Comparison of ENCODE assay signal across 18 cellular contexts in genomic region chr12:30837595-30837994, GRCh38.
DNase-seq lines count a peak whose midpoint lies in the region; ATAC-seq, FAIRE-seq and TF ChIP-seq lines count a peak whose summit lies in the region.
"Had no signal": no experiment of that assay in that cellular context is flagged by ENCODE, and none has a peak within 500 bp of the region (broad histone marks: within the 10 kb centered on the region; RNA-seq: fewer than 3 reads in every experiment).

No MANE protein-coding gene starts in this region.

- H3K9me3 Mint-ChIP-seq in CD4-positive, alpha-beta memory T cell, result no peaks in the 10 kb centered on the region

- 24% methylated on average over 7 of the region's 7 CpGs for WGBS in HepG2 (ENCODE audit: low lambda C conversion rate)
- WGBS in right lobe of liver (ENCODE audit: insufficient coverage, low coverage, low lambda C conversion rate, missing lambda C conversion rate), result 20% methylated on average over 3 of the region's 7 CpGs

- BruUV-seq in HepG2 (replicated peaks; lab: Mats Ljungman, UMichigan) (no TSS peak), Panc1 (replicated peaks; lab: Mats Ljungman, UMichigan) (no TSS peak)

- H3K4me1 ChIP-seq in HepG2 (ENCODE audit: insufficient read depth, low read length) (no peaks in the 10 kb centered on the region; the same call in 1 of the 2 replicates), right lobe of liver (no peaks in the 10 kb centered on the region), Panc1 (ENCODE audit: control insufficient read depth, insufficient read depth, low read length) (no peaks in the 10 kb centered on the region)
- H3K4me1 ChIP-seq in CD4-positive, alpha-beta memory T cell (ENCODE audit: insufficient read depth, low read length), result no peaks in the 10 kb centered on the region
- H3K4me1 ChIP-seq: Caco-2, SJCRH30 had no signal

- no peak for FAIRE-seq in HepG2 (lab: Jason Lieb, UNC)
- FAIRE-seq: A204.1 had no signal

- no peak for TF ChIP-seq CTCF in HepG2 (CRISPR knock-in tag; IDR thresholded peaks at IDR 0.05)
- no peak for TF ChIP-seq CTCF in right lobe of liver (IDR thresholded peaks at IDR 0.05)
- TF ChIP-seq CTCF in Panc1 (IDR thresholded peaks at IDR 0.05), result peak; percentile 50
- TF ChIP-seq CTCF in epithelial cell of proximal tubule (conservative IDR thresholded peaks at IDR 0.05; ENCODE audit: low read depth, low read length), result peak; percentile 8

- H3K27me3 Mint-ChIP-seq in CD4-positive, alpha-beta memory T cell, result peaks cover 18 to 25% of the 10 kb centered on the region in 2 donors

- no peak overlapping the region for H3K9ac ChIP-seq in HepG2 (ENCODE audit: insufficient read depth, low read depth, low read length)

- no peaks in the 10 kb centered on the region for H3K4me1 Mint-ChIP-seq in CD4-positive, alpha-beta memory T cell
- H3K4me1 Mint-ChIP-seq: CD14-positive monocyte, IgD-negative memory B cell had no signal

- TF ChIP-seq POLR2A in HepG2 (IDR thresholded peaks at IDR 0.05; ENCODE audit: insufficient read depth in 1 of 2, low read depth in 2 of 2, low read length in 2 of 2), result no peak
- TF ChIP-seq POLR2A in right lobe of liver (IDR thresholded peaks at IDR 0.05), result no peak

- H3K4me3 Mint-ChIP-seq in CD4-positive, alpha-beta memory T cell, result no peak overlapping the region
- H3K4me3 Mint-ChIP-seq: CD14-positive monocyte, IgD-negative memory B cell had no signal

- no peak overlapping the region for H3K27ac ChIP-seq in HepG2 (ENCODE audit: extremely low read length, insufficient read depth, low read length)
- H3K27ac ChIP-seq in right lobe of liver, result no peak overlapping the region
- no peak overlapping the region for H3K27ac ChIP-seq in Panc1 (ENCODE audit: low read length)
- no peak overlapping the region for H3K27ac ChIP-seq in CD4-positive, alpha-beta memory T cell (ENCODE audit: low read depth, low read length)
- H3K27ac ChIP-seq: SJCRH30 had no signal

- POLR2A ChIA-PET in HepG2 (lab: Yijun Ruan, JAX), result no interaction called here
- POLR2A ChIA-PET in Panc1 (lab: Charles Lee), result no interaction called here
- POLR2A ChIA-PET in CD4-positive, alpha-beta memory T cell (lab: Charles Lee; ENCODE audit: partially characterized antibody), result no interaction called here

- no peaks in the 10 kb centered on the region; a peak in 1 of 5 replicates for H3K36me3 ChIP-seq in HepG2 (replicated peaks in 1 of 2; ENCODE audit: control insufficient read depth in 1 of 2, insufficient read depth in 2 of 2, low read length in 2 of 2)
- no peaks in the 10 kb centered on the region for H3K36me3 ChIP-seq in right lobe of liver
- no peaks in the 10 kb centered on the region for H3K36me3 ChIP-seq in Panc1 (ENCODE audit: control insufficient read depth, insufficient read depth, low read length)
- no peaks in the 10 kb centered on the region for H3K36me3 ChIP-seq in CD4-positive, alpha-beta memory T cell (ENCODE audit: insufficient read depth, low read length)
- H3K36me3 ChIP-seq: SJCRH30 had no signal

- H3K9me3 ChIP-seq in HepG2 (ENCODE audit: low read length) (no peaks in the 10 kb centered on the region), right lobe of liver (no peaks in the 10 kb centered on the region), Panc1 (ENCODE audit: control insufficient read depth, insufficient read depth, low read depth, low read length) (no peaks in the 10 kb centered on the region)
- H3K9me3 ChIP-seq in CD4-positive, alpha-beta memory T cell (ENCODE audit: control insufficient read depth in 1 of 2, low read length in 2 of 2), result no peaks in the 10 kb centered on the region
- H3K9me3 ChIP-seq: Caco-2, SJCRH30 had no signal

- H3K4me3 ChIP-seq in HepG2 (replicated peaks in 1 of 3; ENCODE audit: insufficient read depth in 1 of 3, low read depth in 2 of 3, low read length in 3 of 3) (no peak overlapping the region), right lobe of liver (no peak overlapping the region), Panc1 (ENCODE audit: low read depth in 2 of 2, low read length in 2 of 2) (no peak overlapping the region), epithelial cell of proximal tubule (ENCODE audit: low read depth, low read length) (no peak overlapping the region)
- no peak overlapping the region for H3K4me3 ChIP-seq in CD4-positive, alpha-beta memory T cell (ENCODE audit: low read length in 2 of 2)
- H3K4me3 ChIP-seq: SJCRH30 had no signal

- no peak overlapping the region for H3K4me2 ChIP-seq in HepG2 (ENCODE audit: low read depth, low read length)

- H3K36me3 Mint-ChIP-seq in CD4-positive, alpha-beta memory T cell, result no peaks in the 10 kb centered on the region
- H3K36me3 Mint-ChIP-seq: CD14-positive monocyte, IgD-negative memory B cell had no signal

- in situ Hi-C loops in HepG2 (cut with HindIII; ENCODE audit: extremely low pct_ligation_motif_present, low pct_unique_long_range_greater_than_20kb), result loop anchor here (25.0 kb wide), 1 partner anchor 1300 kb away; no protein-coding TSS in a partner anchor
- in situ Hi-C loops in Panc1 (cut with HindIII; ENCODE audit: low pct_unique_long_range_greater_than_20kb, low sequenced_read_pairs), result no loop called here

- TF ChIP-seq RAD21 in HepG2 (CRISPR knock-in tag; IDR thresholded peaks at IDR 0.05), result no peak

- ATAC-seq in HepG2 (peak; percentile 58), right lobe of liver (no peak), Panc1 (0 out of 2 replicates have a peak, but pooled peaks have one; percentile 28), GM19452 (IDR thresholded peaks at IDR 0.05; ENCODE audit: unreplicated experiment) (no peak)

- H3K27me3 ChIP-seq in HepG2 (ENCODE audit: control insufficient read depth in 1 of 2, insufficient read depth in 2 of 2, low read length in 2 of 2) (peaks cover 0 to 21% of the 10 kb centered on the region in 2 experiments; a peak in 2 of 5 replicates), right lobe of liver (no peaks in the 10 kb centered on the region), Panc1 (ENCODE audit: control insufficient read depth, insufficient read depth, low read length) (peaks cover 17% of the 10 kb centered on the region)
- H3K27me3 ChIP-seq in CD4-positive, alpha-beta memory T cell (ENCODE audit: insufficient read depth, low read length), result no peaks in the 10 kb centered on the region
- H3K27me3 ChIP-seq: SJCRH30 had no signal

- no peak overlapping the region for H3K27ac Mint-ChIP-seq in CD4-positive, alpha-beta memory T cell

- CTCF ChIA-PET in HepG2 (lab: Yijun Ruan, JAX; ENCODE audit: low intra/inter-chr PET ratio, low total read pairs) (no interaction called here), Panc1 (lab: Charles Lee) (interaction anchor here (0.6 kb wide), 1 partner anchor 112 kb away, joined by 3 read pairs; no protein-coding TSS in a partner anchor)
- CTCF ChIA-PET in CD4-positive, alpha-beta memory T cell (lab: Charles Lee; ENCODE audit: partially characterized antibody), result no interaction called here

- no peak for DNase-seq in HepG2 (ENCODE audit: low spot score)
- DNase-seq in right lobe of liver, result no peak
- DNase-seq in Panc1 (ENCODE audit: low read depth, low spot score), result no peak
- no peak for DNase-seq in epithelial cell of proximal tubule (ENCODE audit: low read depth)
- DNase-seq in stimulated activated CD4-positive, alpha-beta T cell treated with anti-CD3 and anti-CD28 coated beads, Interleukin-15, amount 100 ng/mL, for 24 hours, result no peak
- DNase-seq in CD4-positive, alpha-beta memory T cell, result no peak
- no peak for DNase-seq in UCSD-AML1 (lab: John Stamatoyannopoulos, UW; ENCODE audit: unreplicated experiment)
- DNase-seq: Caco-2, GOT3, NCI-H187, NCI-H226, NCI-H524 treated with DMSO at 0.1 percent for 48 hours, RPMI8226, SJCRH30 had no signal

- TF ChIP-seq EP300 in HepG2 (IDR thresholded peaks at IDR 0.05; ENCODE audit: low read depth in 2 of 2, low read length in 2 of 2) (no peak), HepG2 (CRISPR knock-in tag; IDR thresholded peaks at IDR 0.05; ENCODE audit: borderline replicate concordance) (no peak)

- intact Hi-C loops in HepG2 (cut with micrococcal nuclease; ENCODE audit: unreplicated experiment) (no loop called here), right lobe of liver (cut with DNase I) (no loop called here), Panc1 (cut with micrococcal nuclease; ENCODE audit: unreplicated experiment) (no loop called here)
- intact Hi-C loops in CD4-positive, alpha-beta memory T cell (cut with micrococcal nuclease), result no loop called here

- H2AFZ ChIP-seq in HepG2 (ENCODE audit: low read length), result no peak overlapping the region

- H3K79me2 ChIP-seq in HepG2 (ENCODE audit: insufficient read depth, low read length), result no peaks in the 10 kb centered on the region

- H4K20me1 ChIP-seq in HepG2 (ENCODE audit: insufficient read depth, low read length), result no peaks in the 10 kb centered on the region

TF ChIP-seq in HepG2, 621 proteins besides CTCF, POLR2A, EP300 and RAD21:
- TF ChIP-seq STAG1 (CRISPR knock-in tag; IDR thresholded peaks at IDR 0.05) (0 out of 2 replicates have a peak, but pooled peaks have one; percentile 3), HMGA1 (CRISPR knock-in tag; conservative IDR thresholded peaks at IDR 0.05) (no peak)

Comparison
In these comparisons a context has a peak if more than half of its experiments do, and no peak if none do; other contexts are left out.
1. ATAC-seq: peak in HepG2 (single experiment) and Panc1 (single experiment); none in right lobe of liver (0 of 4) and GM19452 (single experiment).
2. CTCF ChIP-seq: peak in Panc1 (single experiment) and epithelial cell of proximal tubule (single experiment); none in HepG2 (single experiment) and right lobe of liver (0 of 4).